13 cellular contexts compared by ENCODE assay signal in the genomic region with DNA sequence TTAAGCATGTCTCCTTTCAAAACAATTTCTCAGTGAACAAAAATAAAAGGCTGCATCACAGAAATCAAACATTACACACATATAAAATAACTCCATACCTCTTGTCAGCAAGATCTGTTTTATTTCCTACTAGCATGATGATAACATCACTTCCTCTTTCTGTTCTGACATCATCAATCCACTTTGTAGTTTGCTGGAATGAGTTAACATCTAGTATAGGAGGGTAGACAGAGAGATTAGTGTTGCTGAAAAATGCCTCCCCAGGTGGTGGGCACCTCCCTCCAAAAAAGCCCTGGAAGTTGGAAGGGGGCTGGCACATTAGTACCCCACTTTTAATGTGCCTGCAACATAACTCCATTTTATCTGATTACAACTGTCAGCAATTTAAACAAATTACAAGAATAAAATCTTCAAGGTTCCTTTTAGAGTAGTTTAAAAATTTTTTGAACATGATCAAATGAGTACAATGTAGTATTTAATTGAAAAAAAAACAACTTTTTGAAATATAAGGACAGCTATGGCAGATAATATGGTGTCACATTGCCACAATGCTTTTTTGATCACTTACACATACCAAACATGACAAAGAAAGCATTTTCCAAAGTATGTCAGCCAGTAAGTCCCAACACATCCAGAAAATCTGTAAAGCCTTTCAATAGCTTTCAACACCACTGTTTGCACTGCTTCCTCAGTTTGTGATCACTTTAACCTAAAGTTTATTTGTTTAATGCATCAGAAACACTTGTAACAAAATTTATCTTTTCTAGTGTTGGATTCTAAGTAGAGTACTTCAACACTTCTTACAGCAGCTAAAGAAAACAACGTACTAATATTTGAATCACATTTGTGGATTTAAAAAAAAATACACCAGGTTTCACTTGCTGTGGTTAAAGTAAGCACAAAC. TPM values are rescaled to one million over a fixed set of nuclear protein-coding genes. Genes with fewer than 3 reads are reported as not detected.
DNase-seq lines count a peak whose midpoint lies in the region; ATAC-seq and TF ChIP-seq lines count a peak whose summit lies in the region.
"Had no signal": no experiment of that assay in that cellular context is flagged by ENCODE, and none has a peak within 500 bp of the region (broad histone marks: within the 10 kb centered on the region; RNA-seq: fewer than 3 reads in every experiment).

No MANE protein-coding gene starts in this region.

- H3K27ac Mint-ChIP-seq in activated CD4-positive, alpha-beta T cell treated with anti-CD3 and anti-CD28 coated beads, Interleukin-2, amount 10 ng/mL, durations not matched to agents 24 days and 14 days, result peak overlapping the region; percentile 54

- H3K4me1 ChIP-seq in osteoblast (ENCODE audit: insufficient read depth, low read length) (no peaks in the 10 kb centered on the region), BE2C (no peaks in the 10 kb centered on the region), right cardiac atrium (ENCODE audit: control insufficient read depth, insufficient read depth, low read length) (no peaks in the 10 kb centered on the region)
- H3K4me1 ChIP-seq: vagina had no signal

- peaks cover 11% of the 10 kb centered on the region for H3K4me1 Mint-ChIP-seq in activated CD4-positive, alpha-beta T cell treated with anti-CD3 and anti-CD28 coated beads, Interleukin-2, amount 10 ng/mL, durations not matched to agents 24 days and 14 days

- H3K27ac ChIP-seq in osteoblast (ENCODE audit: low read depth, low read length) (no peak overlapping the region), right cardiac atrium (ENCODE audit: low read length) (no peak overlapping the region)
- H3K27ac ChIP-seq: vagina had no signal

- DNase-seq in activated CD4-positive, alpha-beta T cell treated with anti-CD3 and anti-CD28 coated beads, Interleukin-2, amount 10 ng/mL, durations not matched to agents 24 days and 14 days, result no peak
- DNase-seq in activated CD4-positive, alpha-beta T cell treated with anti-CD3 and anti-CD28 coated beads, Interleukin-2, amount 50 U/mL, for 1 hour, result no peak
- DNase-seq in NAMALWA (ENCODE audit: low spot score) (peak; percentile 61), amniotic epithelial cell (ENCODE audit: low read depth) (peak; percentile 35), osteoblast (ENCODE audit: insufficient read length, low spot score, missing footprints) (peak; percentile 45), BE2C (no peak), right cardiac atrium (no peak)
- no peak for DNase-seq in stimulated activated CD4-positive, alpha-beta T cell treated with anti-CD3 and anti-CD28 coated beads, Interleukin-4, amount 100 ng/mL, for 1 hour
- DNase-seq: cerebellar nuclear complex; NCI-H1105 treated with DMSO at 0.1 percent for 48 hours; stimulated activated CD4-positive, alpha-beta T cell treated with anti-CD3 and anti-CD28 coated beads, Interleukin-4, amount 100 ng/mL, for 24 hours had no signal

- H3K9me3 Mint-ChIP-seq in activated CD4-positive, alpha-beta T cell treated with anti-CD3 and anti-CD28 coated beads, Interleukin-2, amount 10 ng/mL, durations not matched to agents 24 days and 14 days, result no peaks in the 10 kb centered on the region

- peaks cover 37% of the 10 kb centered on the region for H3K36me3 Mint-ChIP-seq in activated CD4-positive, alpha-beta T cell treated with anti-CD3 and anti-CD28 coated beads, Interleukin-2, amount 10 ng/mL, durations not matched to agents 24 days and 14 days (ENCODE audit: low read depth)

- TF ChIP-seq CTCF in osteoblast (IDR thresholded peaks at IDR 0.05; ENCODE audit: extremely low read depth, low read depth, low read length) (no peak), BE2C (IDR thresholded peaks at IDR 0.05; ENCODE audit: low read depth, low read length) (no peak)

- 39% methylated on average over 1 of the region's 1 CpG for WGBS in right cardiac atrium

- H3K4me3 Mint-ChIP-seq in activated CD4-positive, alpha-beta T cell treated with anti-CD3 and anti-CD28 coated beads, Interleukin-2, amount 10 ng/mL, durations not matched to agents 24 days and 14 days, result no peak overlapping the region

- H3K9me3 ChIP-seq in osteoblast (ENCODE audit: low read depth, low read length), result no peaks in the 10 kb centered on the region
- H3K9me3 ChIP-seq in BE2C, result no peaks in the 10 kb centered on the region
- H3K9me3 ChIP-seq in right cardiac atrium (ENCODE audit: control insufficient read depth, low read length), result no peaks in the 10 kb centered on the region
- H3K9me3 ChIP-seq: vagina had no signal

- no peak overlapping the region for H3K4me2 ChIP-seq in osteoblast (ENCODE audit: insufficient read depth, low read length)

- H3K36me3 ChIP-seq in osteoblast (ENCODE audit: insufficient read depth, low read length) (peaks cover 31% of the 10 kb centered on the region), BE2C (peaks cover 22% of the 10 kb centered on the region)

- no peaks in the 10 kb centered on the region for H4K20me1 ChIP-seq in osteoblast (ENCODE audit: insufficient read depth, low read length)

- H3K4me3 ChIP-seq in osteoblast (ENCODE audit: insufficient read depth, low read length) (no peak overlapping the region), BE2C (ENCODE audit: low read depth, low read length) (no peak overlapping the region), right cardiac atrium (ENCODE audit: low read length) (no peak overlapping the region)
- H3K4me3 ChIP-seq: vagina had no signal

- H3K27me3 Mint-ChIP-seq in activated CD4-positive, alpha-beta T cell treated with anti-CD3 and anti-CD28 coated beads, Interleukin-2, amount 10 ng/mL, durations not matched to agents 24 days and 14 days, result no peaks in the 10 kb centered on the region

- intact Hi-C loops in activated CD4-positive, alpha-beta T cell treated with anti-CD3 and anti-CD28 coated beads, Interleukin-2, amount 10 ng/mL, durations not matched to agents 24 days and 14 days (cut with micrococcal nuclease), result no loop called here
- intact Hi-C loops in right cardiac atrium (cut with DNase I), result no loop called here

- peaks cover 52% of the 10 kb centered on the region for H3K79me2 ChIP-seq in osteoblast (ENCODE audit: insufficient read depth, low read length)

- H2AFZ ChIP-seq in osteoblast (ENCODE audit: low read length), result no peak overlapping the region

- no peaks in the 10 kb centered on the region for H3K27me3 ChIP-seq in osteoblast (ENCODE audit: insufficient read depth, low read length)
- H3K27me3 ChIP-seq in BE2C, result no peaks in the 10 kb centered on the region
- H3K27me3 ChIP-seq in right cardiac atrium (ENCODE audit: control insufficient read depth, insufficient read depth), result no peaks in the 10 kb centered on the region
- H3K27me3 ChIP-seq: vagina had no signal

- no peak for ATAC-seq in right cardiac atrium
- ATAC-seq: Panc1 had no signal

RNA-seq across cellular contexts. Expression of a gene that starts 44.5 kb away (rescaled TPM):
- 74.3 and 79.5 TPM in 2 replicates for total RNA-seq in activated CD4-positive, alpha-beta T cell treated with anti-CD3 and anti-CD28 coated beads, Interleukin-2, amount 10 ng/mL, durations not matched to agents 24 days and 14 days
- 145 and 157 TPM in 2 replicates for total RNA-seq in osteoblast
- 50.7 TPM for polyA plus RNA-seq in BE2C (2012; ENCODE audit: insufficient read depth, insufficient read length, low read depth)
- 100 to 1,000 TPM in 3 of 4 donors, 10 to 100 TPM in 1; 98.9 to 140 (median 114) TPM for total RNA-seq in right cardiac atrium
- polyA plus RNA-seq in right cardiac atrium, result 68.2 TPM

Comparison
In these comparisons a context has a peak if more than half of its experiments do, and no peak if none do; other contexts are left out.
1. DNase-seq: peak in NAMALWA (single experiment), amniotic epithelial cell (single experiment) and osteoblast (single experiment); none in activated CD4-positive, alpha-beta T cell treated with anti-CD3 and anti-CD28 coated beads, Interleukin-2, amount 10 ng/mL, durations not matched to agents 24 days and 14 days (single experiment), activated CD4-positive, alpha-beta T cell treated with anti-CD3 and anti-CD28 coated beads, Interleukin-2, amount 50 U/mL, for 1 hour (single experiment), BE2C (single experiment), stimulated activated CD4-positive, alpha-beta T cell treated with anti-CD3 and anti-CD28 coated beads, Interleukin-4, amount 100 ng/mL, for 1 hour (single experiment) and right cardiac atrium (0 of 3).